ENCODE assay signal across 11 cellular contexts in the genomic region with DNA sequence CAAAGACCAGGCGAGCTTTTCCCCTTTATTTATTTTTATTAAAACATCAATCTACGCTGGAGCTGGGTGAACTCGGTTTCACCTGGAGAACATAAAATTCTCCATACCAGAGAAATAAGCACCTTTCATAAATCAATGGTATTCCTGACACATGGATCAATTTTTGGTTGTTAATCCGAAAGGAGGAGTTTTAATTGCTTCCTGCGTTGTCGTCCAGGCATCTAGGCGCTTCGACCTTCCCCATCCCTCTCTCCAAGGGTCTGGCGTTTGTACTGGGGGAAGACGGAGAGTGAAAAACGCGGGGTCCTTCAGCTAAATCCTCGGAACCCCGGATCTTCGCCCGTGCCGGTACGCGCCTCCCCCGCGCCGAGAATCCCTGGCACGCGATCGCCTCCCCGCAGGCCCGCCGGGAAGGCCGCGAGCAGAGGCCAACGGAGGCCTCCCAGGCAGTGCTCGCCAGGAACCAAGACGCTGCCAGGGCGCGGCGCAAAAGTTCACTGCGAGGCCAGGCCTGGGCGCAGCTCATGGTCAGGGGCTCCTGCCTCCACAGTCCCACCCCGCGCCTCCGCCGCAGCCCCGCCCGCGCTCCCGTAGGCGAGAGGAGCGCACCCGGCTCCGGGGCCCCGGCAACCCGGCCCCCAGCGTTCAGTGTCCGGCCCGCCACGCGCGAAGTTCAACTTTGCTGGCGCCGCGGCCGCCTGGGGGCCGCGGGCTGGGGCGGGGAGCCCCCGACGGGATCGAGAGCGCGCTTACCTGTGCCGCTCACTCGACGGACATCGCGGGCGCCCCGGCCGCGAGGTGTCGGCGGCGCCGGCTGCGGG. TPM values are rescaled to one million over a fixed set of nuclear protein-coding genes. Genes with fewer than 3 reads are reported as not detected.
DNase-seq lines count a peak whose midpoint lies in the region; ATAC-seq and TF ChIP-seq lines count a peak whose summit lies in the region.
"Had no signal": no experiment of that assay in that cellular context is flagged by ENCODE, and none has a peak within 500 bp of the region (broad histone marks: within the 10 kb centered on the region; RNA-seq: fewer than 3 reads in every experiment).

No MANE protein-coding gene starts in this region.

- no peak for DNase-seq in T-helper 2 cell treated with Interferon-gamma antibody and Interleukin-4, amounts not matched to agents 5 μg/mL and 100 μg/mL, for 36 hours (ENCODE audit: low spot score)
- no peak for DNase-seq in T-helper 2 cell
- DNase-seq in SK-N-MC (ENCODE audit: low read depth, low spot score): no peak
- DNase-seq in right cardiac atrium: peak; percentile 49 to 85 (median 78)
- peak; percentile 63 for DNase-seq in sigmoid colon
- DNase-seq in GM19238 (ENCODE audit: insufficient read length, low spot score): no peak
- DNase-seq in cortex of kidney (lab: John Stamatoyannopoulos, UW): no peak

- TF ChIP-seq POLR2A in sigmoid colon (IDR thresholded peaks at IDR 0.05): no peak

- no peaks in the 10 kb centered on the region for H3K27me3 ChIP-seq in right cardiac atrium (ENCODE audit: control insufficient read depth, insufficient read depth)
- peaks cover 65 to 82% (median 66%) of the 10 kb centered on the region in 3 donors for H3K27me3 ChIP-seq in sigmoid colon

- intact Hi-C loops in right cardiac atrium (cut with DNase I) (loop anchor here (5.0 to 10.0 kb wide), 2 partner anchors 938 to 940 kb away; no protein-coding TSS in a partner anchor), sigmoid colon (cut with DNase I) (loop anchor here (5.0 to 10.0 kb wide), 2 partner anchors 1708 to 1760 kb away; no protein-coding TSS in a partner anchor)

- H3K9me3 Mint-ChIP-seq in T-helper 2 cell treated with Interferon-gamma antibody and Interleukin-4, amounts not matched to agents 5 μg/mL and 100 μg/mL, for 36 hours: no peaks in the 10 kb centered on the region

- H3K4me1 ChIP-seq in right cardiac atrium (ENCODE audit: control insufficient read depth, insufficient read depth, low read length) (no peaks in the 10 kb centered on the region), sigmoid colon (peaks cover 0 to 53% (median 51%) of the 10 kb centered on the region in 4 donors)
- H3K4me1 ChIP-seq: prostate gland had no signal

- peak overlapping the region; percentile 44 for H3K4me3 Mint-ChIP-seq in T-helper 2 cell treated with Interferon-gamma antibody and Interleukin-4, amounts not matched to agents 5 μg/mL and 100 μg/mL, for 36 hours

- no peak for TF ChIP-seq CTCF in sigmoid colon (IDR thresholded peaks at IDR 0.05)

- no peak for TF ChIP-seq EP300 in sigmoid colon (IDR thresholded peaks at IDR 0.05)

- 2% methylated on average over 84 of the region's 84 CpGs for WGBS in right cardiac atrium
- 4 to 9% methylated on average over 84 of the region's 84 CpGs for WGBS in sigmoid colon, 2 donors

- H3K27me3 Mint-ChIP-seq in T-helper 2 cell treated with Interferon-gamma antibody and Interleukin-4, amounts not matched to agents 5 μg/mL and 100 μg/mL, for 36 hours (ENCODE audit: low read depth): peaks cover 67% of the 10 kb centered on the region

- H3K36me3 Mint-ChIP-seq in T-helper 2 cell treated with Interferon-gamma antibody and Interleukin-4, amounts not matched to agents 5 μg/mL and 100 μg/mL, for 36 hours (ENCODE audit: low read depth): peaks cover 1% of the 10 kb centered on the region

- peaks cover 8% of the 10 kb centered on the region for H3K4me1 Mint-ChIP-seq in T-helper 2 cell treated with Interferon-gamma antibody and Interleukin-4, amounts not matched to agents 5 μg/mL and 100 μg/mL, for 36 hours (ENCODE audit: low read depth)

- ATAC-seq in right cardiac atrium: peak; percentile 41 to 62
- ATAC-seq in GM19035 (IDR thresholded peaks at IDR 0.05; ENCODE audit: unreplicated experiment): no peak

- H3K9me3 ChIP-seq in SK-N-MC (ENCODE audit: low read depth, low read length): no peaks in the 10 kb centered on the region
- H3K9me3 ChIP-seq in right cardiac atrium (ENCODE audit: control insufficient read depth, low read length): no peaks in the 10 kb centered on the region
- no peaks in the 10 kb centered on the region for H3K9me3 ChIP-seq in sigmoid colon
- H3K9me3 ChIP-seq: prostate gland had no signal

- H3K4me3 ChIP-seq in SK-N-MC (peak overlapping the region; percentile 38; the same call in 1 of the 2 replicates), right cardiac atrium (ENCODE audit: low read length) (peak overlapping the region; percentile 62), sigmoid colon (peak overlapping the region in 2 of 4 donors; percentile 34 to 45)

- no peaks in the 10 kb centered on the region for H3K36me3 ChIP-seq in SK-N-MC (ENCODE audit: insufficient read depth, low read length)
- no peaks in the 10 kb centered on the region for H3K36me3 ChIP-seq in sigmoid colon
- H3K36me3 ChIP-seq: prostate gland had no signal

- peak overlapping the region; percentile 79 for H3K27ac Mint-ChIP-seq in T-helper 2 cell treated with Interferon-gamma antibody and Interleukin-4, amounts not matched to agents 5 μg/mL and 100 μg/mL, for 36 hours

- H3K27ac ChIP-seq in SK-N-MC (no peak overlapping the region), right cardiac atrium (ENCODE audit: low read length) (no peak overlapping the region), sigmoid colon (no peak overlapping the region)
- H3K27ac ChIP-seq: epithelial cell of prostate, prostate gland had no signal

- H3K9ac ChIP-seq in SK-N-MC (ENCODE audit: insufficient read length): no peak overlapping the region

RNA-seq across cellular contexts. Expression of gene EBF3, which starts 8.3 kb away (rescaled TPM):
- total RNA-seq in right cardiac atrium (1 to 10 TPM; 4.4 to 9.7 (median 7.7) TPM), sigmoid colon (1 to 10 TPM; 4.3 to 8.9 (median 5.8) TPM)
- polyA plus RNA-seq in right cardiac atrium (8.5 TPM), sigmoid colon (1 to 10 TPM in 2 of 3 donors, not detected in 1; 1.2 to 1.3 TPM)
- total RNA-seq: HT-29 had no signal

Comparison
In these comparisons a context has a peak if more than half of its experiments do, and no peak if none do; other contexts are left out.
1. DNase-seq: peak in right cardiac atrium (3 of 3) and sigmoid colon (single experiment); none in T-helper 2 cell treated with Interferon-gamma antibody and Interleukin-4, amounts not matched to agents 5 μg/mL and 100 μg/mL, for 36 hours (single experiment), T-helper 2 cell (0 of 5), SK-N-MC (single experiment), GM19238 (single experiment) and cortex of kidney (single experiment).